In the genomic region with DNA sequence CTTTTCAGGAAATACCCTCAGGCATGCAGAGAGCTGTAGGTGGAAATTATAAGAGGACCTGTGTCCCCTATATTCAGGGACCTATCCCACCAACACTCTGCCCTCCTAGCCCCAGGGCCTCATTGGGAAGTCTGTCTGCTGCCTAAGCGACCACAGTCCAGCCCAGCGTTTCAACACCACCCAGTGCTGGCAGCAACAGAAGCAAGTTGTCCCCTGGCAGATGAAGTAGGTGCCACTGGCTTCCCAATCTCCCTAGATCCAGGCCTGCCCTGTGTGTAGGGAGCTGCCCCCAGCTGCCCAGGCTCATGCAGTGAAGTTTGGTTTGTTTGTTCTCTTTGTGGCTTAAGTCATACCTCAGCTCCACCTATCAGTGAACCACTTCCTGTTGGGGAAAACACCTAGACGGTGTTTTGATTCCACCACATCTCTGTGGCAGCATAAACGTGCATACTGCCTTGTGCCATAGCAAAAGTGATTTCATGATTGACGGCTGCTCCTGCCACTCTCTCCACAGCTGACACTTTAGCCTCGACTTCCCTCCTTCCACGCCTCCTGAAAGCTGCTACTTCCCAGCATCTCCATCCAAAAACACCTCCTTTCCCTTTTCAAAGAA, we compare ENCODE assay signal across 9 cellular contexts. TPM values are rescaled to one million over a fixed set of nuclear protein-coding genes. Genes with fewer than 3 reads are reported as not detected.
DNase-seq lines count a peak whose midpoint lies in the region; ATAC-seq and TF ChIP-seq lines count a peak whose summit lies in the region.
"Had no signal": no experiment of that assay in that cellular context is flagged by ENCODE, and none has a peak within 500 bp of the region (broad histone marks: within the 10 kb centered on the region; RNA-seq: fewer than 3 reads in every experiment).

No MANE protein-coding gene starts in this region.

- H3K4me3 ChIP-seq in GM12865 (ENCODE audit: low read depth, low read length): peak overlapping the region; percentile 19; the same call in 1 of the 2 replicates
- H3K4me3 ChIP-seq in hepatocyte: no peak overlapping the region
- no peak overlapping the region for H3K4me3 ChIP-seq in sigmoid colon

- TF ChIP-seq POLR2A in sigmoid colon (IDR thresholded peaks at IDR 0.05): no peak

- H3K27me3 ChIP-seq in hepatocyte: no peaks in the 10 kb centered on the region
- no peaks in the 10 kb centered on the region for H3K27me3 ChIP-seq in sigmoid colon

- H3K36me3 Mint-ChIP-seq in IgD-negative memory B cell: no peaks in the 10 kb centered on the region
- no peaks in the 10 kb centered on the region for H3K36me3 Mint-ChIP-seq in stimulated activated naive B cell treated with anti-CD40 and anti-IgM and Interleukin-4, amounts not matched to agents 10 μg/mL and 1 μg/mL and 100 μg/mL, for 72 hours
- no peaks in the 10 kb centered on the region for H3K36me3 Mint-ChIP-seq in WTC11

- POLR2A ChIA-PET in WTC11 (lab: Charles Lee): interaction anchor here (2.2 kb wide), 1 partner anchor 14 kb away, joined by 10 read pairs; a partner anchor contains a TSS

- intact Hi-C loops in sigmoid colon (cut with DNase I): no loop called here

- H4K20me1 ChIP-seq in hepatocyte (ENCODE audit: insufficient read depth, poor library complexity, severe bottlenecking): no peaks in the 10 kb centered on the region

- H3K79me2 ChIP-seq in hepatocyte: no peaks in the 10 kb centered on the region

- CTCF ChIA-PET in WTC11 (lab: Charles Lee): interaction anchor here (1.4 to 3.3 kb wide), 3 partner anchors 8 to 14 kb away, joined by 3 to 30 read pairs (median 13); a partner anchor contains a TSS

- H3K27ac ChIP-seq in hepatocyte (no peak overlapping the region), sigmoid colon (no peak overlapping the region)

- H3K4me2 ChIP-seq in hepatocyte: no peak overlapping the region

- no peak overlapping the region for H2AFZ ChIP-seq in hepatocyte

- no peak for TF ChIP-seq EP300 in sigmoid colon (IDR thresholded peaks at IDR 0.05)

- WGBS in hepatocyte (ENCODE audit: low lambda C conversion rate, missing lambda C conversion rate): 57% methylated on average over 7 of the region's 7 CpGs
- 9 to 22% methylated on average over 7 of the region's 7 CpGs for WGBS in sigmoid colon, 2 donors

- no peaks in the 10 kb centered on the region for H3K9me3 ChIP-seq in hepatocyte (ENCODE audit: low read depth)
- H3K9me3 ChIP-seq in sigmoid colon: no peaks in the 10 kb centered on the region

- DNase-seq in GM12865 (ENCODE audit: low read depth) (peak; percentile 93), hepatocyte (ENCODE audit: low spot score) (peak; percentile 42), sigmoid colon (no peak), WTC11 (ENCODE audit: low spot score) (no peak)
- DNase-seq in activated CD8-positive, alpha-beta memory T cell treated with anti-CD3 and anti-CD28 coated beads for 24 hours: peak; percentile 76
- peak; percentile 70 for DNase-seq in stimulated activated naive B cell treated with anti-CD40 and anti-IgM and Interleukin-4, amounts not matched to agents 10 μg/mL and 1 μg/mL and 100 μg/mL, for 72 hours

- TF ChIP-seq CTCF in GM12865 (IDR thresholded peaks at IDR 0.05; ENCODE audit: insufficient read depth, low read depth, low read length, missing control alignments): no peak
- TF ChIP-seq CTCF in hepatocyte (IDR thresholded peaks at IDR 0.05; ENCODE audit: poor library complexity): no peak
- TF ChIP-seq CTCF in sigmoid colon (IDR thresholded peaks at IDR 0.05): no peak
- no peak for TF ChIP-seq CTCF in WTC11 (IDR thresholded peaks at IDR 0.05)

- H3K9me2 ChIP-seq in hepatocyte (replicated peaks; ENCODE audit: insufficient read depth): no peaks in the 10 kb centered on the region

- no peaks in the 10 kb centered on the region for H3K9me3 Mint-ChIP-seq in IgD-negative memory B cell
- H3K9me3 Mint-ChIP-seq in stimulated activated naive B cell treated with anti-CD40 and anti-IgM and Interleukin-4, amounts not matched to agents 10 μg/mL and 1 μg/mL and 100 μg/mL, for 72 hours: no peaks in the 10 kb centered on the region
- H3K9me3 Mint-ChIP-seq in WTC11: no peaks in the 10 kb centered on the region

- H3K27me3 Mint-ChIP-seq in IgD-negative memory B cell: peaks cover 3% of the 10 kb centered on the region
- H3K27me3 Mint-ChIP-seq in stimulated activated naive B cell treated with anti-CD40 and anti-IgM and Interleukin-4, amounts not matched to agents 10 μg/mL and 1 μg/mL and 100 μg/mL, for 72 hours: no peaks in the 10 kb centered on the region
- H3K27me3 Mint-ChIP-seq in WTC11 (ENCODE audit: low read depth): peaks cover 11% of the 10 kb centered on the region; the same call in 1 of the 2 replicates

- H3K27ac Mint-ChIP-seq in IgD-negative memory B cell: peak overlapping the region; percentile 71 to 97 (median 97)
- peak overlapping the region; percentile 92 for H3K27ac Mint-ChIP-seq in stimulated activated naive B cell treated with anti-CD40 and anti-IgM and Interleukin-4, amounts not matched to agents 10 μg/mL and 1 μg/mL and 100 μg/mL, for 72 hours
- no peak overlapping the region for H3K27ac Mint-ChIP-seq in WTC11

- peaks cover 28 to 32% (median 28%) of the 10 kb centered on the region in 3 donors for H3K4me1 Mint-ChIP-seq in IgD-negative memory B cell
- H3K4me1 Mint-ChIP-seq in stimulated activated naive B cell treated with anti-CD40 and anti-IgM and Interleukin-4, amounts not matched to agents 10 μg/mL and 1 μg/mL and 100 μg/mL, for 72 hours: peaks cover 27 to 39% of the 10 kb centered on the region in 2 donors
- peaks cover 43% of the 10 kb centered on the region for H3K4me1 Mint-ChIP-seq in WTC11

- H3K4me1 ChIP-seq in hepatocyte (ENCODE audit: insufficient read depth) (no peaks in the 10 kb centered on the region), sigmoid colon (no peaks in the 10 kb centered on the region)

- no peaks in the 10 kb centered on the region for H3K36me3 ChIP-seq in hepatocyte (replicated peaks; ENCODE audit: insufficient read depth, low read depth)
- no peaks in the 10 kb centered on the region for H3K36me3 ChIP-seq in sigmoid colon

- H3K4me3 Mint-ChIP-seq in IgD-negative memory B cell: peak overlapping the region; percentile 11 to 84 (median 58)
- peak overlapping the region; percentile 33 to 56 for H3K4me3 Mint-ChIP-seq in stimulated activated naive B cell treated with anti-CD40 and anti-IgM and Interleukin-4, amounts not matched to agents 10 μg/mL and 1 μg/mL and 100 μg/mL, for 72 hours
- no peak overlapping the region for H3K4me3 Mint-ChIP-seq in WTC11

- ATAC-seq in GM21825 (IDR thresholded peaks at IDR 0.05; ENCODE audit: unreplicated experiment): peak; percentile 100
- peak; percentile 100 for ATAC-seq in stimulated activated naive B cell treated with anti-CD40 and anti-IgM and Interleukin-4, amounts not matched to agents 10 μg/mL and 1 μg/mL and 100 μg/mL, for 72 hours (replicated peaks)
- no peak for ATAC-seq in WTC11

TF ChIP-seq in WTC11, 78 proteins besides CTCF, POLR2A, EP300 and RAD21 (continues in another document):
- no peak for TF ChIP-seq ZBTB21 (CRISPR knock-in tag; IDR thresholded peaks at IDR 0.05; ENCODE audit: borderline replicate concordance)
- TF ChIP-seq, protein P1, sequence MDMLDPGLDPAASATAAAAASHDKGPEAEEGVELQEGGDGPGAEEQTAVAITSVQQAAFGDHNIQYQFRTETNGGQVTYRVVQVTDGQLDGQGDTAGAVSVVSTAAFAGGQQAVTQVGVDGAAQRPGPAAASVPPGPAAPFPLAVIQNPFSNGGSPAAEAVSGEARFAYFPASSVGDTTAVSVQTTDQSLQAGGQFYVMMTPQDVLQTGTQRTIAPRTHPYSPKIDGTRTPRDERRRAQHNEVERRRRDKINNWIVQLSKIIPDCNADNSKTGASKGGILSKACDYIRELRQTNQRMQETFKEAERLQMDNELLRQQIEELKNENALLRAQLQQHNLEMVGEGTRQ (CRISPR knock-in tag; IDR thresholded peaks at IDR 0.05): no peak
- no peak for TF ChIP-seq NFE2L1 (CRISPR knock-in tag; IDR thresholded peaks at IDR 0.05)
- TF ChIP-seq, protein P2, sequence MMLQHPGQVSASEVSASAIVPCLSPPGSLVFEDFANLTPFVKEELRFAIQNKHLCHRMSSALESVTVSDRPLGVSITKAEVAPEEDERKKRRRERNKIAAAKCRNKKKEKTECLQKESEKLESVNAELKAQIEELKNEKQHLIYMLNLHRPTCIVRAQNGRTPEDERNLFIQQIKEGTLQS (CRISPR knock-in tag; conservative IDR thresholded peaks at IDR 0.05): no peak

RNA-seq across cellular contexts. Expression of a gene that starts 8.1 kb away (rescaled TPM):
- not detected for polyA plus RNA-seq in IgD-negative memory B cell
- total RNA-seq in hepatocyte: 3.8 and 5.8 TPM in 2 replicates
- 3.9 and 4.5 TPM in 2 replicates for polyA plus RNA-seq in hepatocyte
- not detected for total RNA-seq in sigmoid colon
- polyA plus RNA-seq in sigmoid colon: 100 to 1,000 TPM in 1 of 3 donors, 10 to 100 TPM in 2; 14.4 to 120 (median 46.2) TPM
- total RNA-seq in WTC11 (2021): 47.0 to 52.9 TPM (median 49.0 TPM) in 3 replicates
- total RNA-seq: NCI-H460 had no signal

RNA-seq across cellular contexts. Expression of a gene that starts 14.9 kb away (rescaled TPM):
- 32.1 TPM for polyA plus RNA-seq in IgD-negative memory B cell
- total RNA-seq in hepatocyte: 35.8 and 47.5 TPM in 2 replicates
- 38.8 and 58.8 TPM in 2 replicates for polyA plus RNA-seq in hepatocyte
- 10 to 100 TPM; 25.3 to 94.4 (median 36.9) TPM for total RNA-seq in sigmoid colon
- polyA plus RNA-seq in sigmoid colon: 100 to 1,000 TPM in 1 of 3 donors, 1 to 10 TPM in 2; 3.0 to 103 (median 5.5) TPM
- 61.1 to 91.7 TPM (median 69.3 TPM) in 3 replicates for total RNA-seq in WTC11 (2021)

RNA-seq across cellular contexts. Expression of a gene that starts 27.0 kb away (rescaled TPM):
- polyA plus RNA-seq in IgD-negative memory B cell: 68.9 TPM
- 26.9 and 33.5 TPM in 2 replicates for total RNA-seq in hepatocyte
- 49.2 and 60.1 TPM in 2 replicates for polyA plus RNA-seq in hepatocyte
- 10 to 100 TPM; 31.0 to 40.5 (median 34.0) TPM for total RNA-seq in sigmoid colon
- polyA plus RNA-seq in sigmoid colon: 10 to 100 TPM; 33.8 to 74.4 (median 36.0) TPM
- total RNA-seq in WTC11 (2021): 81.5 to 90.3 TPM (median 86.0 TPM) in 3 replicates

RNA-seq across cellular contexts. Expression of a gene that starts 44.0 kb away (rescaled TPM):
- polyA plus RNA-seq in IgD-negative memory B cell (0.20 TPM), hepatocyte (0.55 and 1.1 TPM in 2 replicates), sigmoid colon (10 to 100 TPM in 1 of 3 donors, not detected in 2; 15.6 TPM)
- total RNA-seq in hepatocyte (0.16 and 0.60 TPM in 2 replicates), sigmoid colon (1 to 10 TPM in 2 of 4 donors, under 1 TPM in 1, not detected in 1; 0.71 to 5.0 (median 1.1) TPM), WTC11 (2021) (13.9 to 15.5 TPM (median 14.0 TPM) in 3 replicates)
- total RNA-seq: NCI-H460 had no signal

Comparison
In these comparisons a context has a peak if more than half of its experiments do, and no peak if none do; other contexts are left out.
1. DNase-seq: peak in GM12865 (single experiment), activated CD8-positive, alpha-beta memory T cell treated with anti-CD3 and anti-CD28 coated beads for 24 hours (single experiment), hepatocyte (single experiment) and stimulated activated naive B cell treated with anti-CD40 and anti-IgM and Interleukin-4, amounts not matched to agents 10 μg/mL and 1 μg/mL and 100 μg/mL, for 72 hours (single experiment); none in sigmoid colon (single experiment) and WTC11 (single experiment).